In the genomic region with DNA sequence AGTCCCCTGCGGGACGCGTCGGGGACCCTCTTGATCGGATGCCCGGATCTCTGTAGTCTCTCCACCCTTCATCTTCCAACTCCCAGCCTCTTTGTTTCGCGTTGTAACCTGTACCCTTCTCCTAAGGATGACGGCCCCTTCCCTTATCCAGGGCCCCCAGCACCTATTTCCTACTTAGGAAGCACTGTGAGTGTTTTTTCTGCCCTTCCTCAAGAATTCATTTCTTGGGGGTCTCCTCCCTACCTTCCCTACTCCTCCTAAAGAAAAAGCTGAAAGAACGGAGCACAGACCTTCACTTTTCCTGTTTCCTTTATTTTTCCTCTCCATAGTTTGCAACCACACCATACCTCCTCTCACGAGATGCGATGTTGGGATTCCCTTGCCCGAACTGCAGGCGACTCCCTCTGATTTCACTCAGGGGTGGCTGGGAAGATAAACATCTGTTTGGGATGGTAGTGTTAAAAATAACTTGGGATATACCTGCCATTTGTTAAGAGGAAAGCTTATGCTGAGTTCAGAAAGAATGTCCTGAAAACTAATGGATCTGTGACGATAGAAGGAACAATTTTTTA, we compare ENCODE assay signal across 8 cellular contexts. TPM values are rescaled to one million over a fixed set of nuclear protein-coding genes. Genes with fewer than 3 reads are reported as not detected.
DNase-seq lines count a peak whose midpoint lies in the region; ATAC-seq, FAIRE-seq and TF ChIP-seq lines count a peak whose summit lies in the region.

No MANE protein-coding gene starts in this region.

- intact Hi-C loops in tibial artery (cut with DNase I; ENCODE audit: low total_unique reads) (no loop called here), head of caudate nucleus (cut with DNase I) (loop anchor here (5.0 kb wide), 1 partner anchor 55 kb away; the partner anchor contains the start of genes FOXRED1 and SRPRA)

- H3K4me1 ChIP-seq in tibial artery = peaks cover 0 to 20% (median 15%) of the 10 kb centered on the region in 4 donors

- no peak for TF ChIP-seq CTCF in tibial artery (IDR thresholded peaks at IDR 0.05)
- no peak for TF ChIP-seq CTCF in D721Med (IDR thresholded peaks at IDR 0.05; ENCODE audit: insufficient read depth, missing control alignments)

- peak overlapping the region; percentile 98 for H3K4me3 Mint-ChIP-seq in activated T-cell treated with anti-CD3 and anti-CD28 coated beads, Interleukin-2, amount 50 U/mL, for 4 hours
- peak overlapping the region; percentile 99 for H3K4me3 Mint-ChIP-seq in activated naive CD8-positive, alpha-beta T cell

- H3K36me3 ChIP-seq in tibial artery = peaks cover 0 to 25% (median 9%) of the 10 kb centered on the region in 3 donors

- H3K4me1 Mint-ChIP-seq in activated T-cell treated with anti-CD3 and anti-CD28 coated beads, Interleukin-2, amount 50 U/mL, for 4 hours (ENCODE audit: low read depth) = peaks cover 46% of the 10 kb centered on the region
- H3K4me1 Mint-ChIP-seq in activated naive CD8-positive, alpha-beta T cell (ENCODE audit: low read depth) = peaks cover 47% of the 10 kb centered on the region

- H3K27me3 ChIP-seq in tibial artery = no peaks in the 10 kb centered on the region

- peak overlapping the region; percentile 98 for H3K27ac Mint-ChIP-seq in activated naive CD8-positive, alpha-beta T cell

- H3K27me3 Mint-ChIP-seq in activated T-cell treated with anti-CD3 and anti-CD28 coated beads, Interleukin-2, amount 50 U/mL, for 4 hours (ENCODE audit: low read depth) = no peaks in the 10 kb centered on the region
- H3K27me3 Mint-ChIP-seq in activated naive CD8-positive, alpha-beta T cell = no peaks in the 10 kb centered on the region

- H3K9me3 Mint-ChIP-seq in activated T-cell treated with anti-CD3 and anti-CD28 coated beads, Interleukin-2, amount 50 U/mL, for 4 hours = no peaks in the 10 kb centered on the region
- no peaks in the 10 kb centered on the region for H3K9me3 Mint-ChIP-seq in activated naive CD8-positive, alpha-beta T cell (ENCODE audit: low read depth)

- DNase-seq in activated T-cell treated with anti-CD3 and anti-CD28 coated beads, Interleukin-2, amount 50 U/mL, for 4 hours = no peak
- DNase-seq in activated T-cell treated with anti-CD3 and anti-CD28 coated beads, Interleukin-2, amount 50 U/mL, for 48 hours = no peak
- DNase-seq in kidney glomerular epithelial cell (lab: John Stamatoyannopoulos, UW) (peak; percentile 11), tibial artery (no peak), AML-193 (lab: John Stamatoyannopoulos, UW) (no peak), D721Med (ENCODE audit: insufficient read length, low spot score) (no peak), head of caudate nucleus (no peak)

- FAIRE-seq in D721Med (lab: Jason Lieb, UNC) = no peak

- H3K9me3 ChIP-seq in tibial artery = no peaks in the 10 kb centered on the region

- no peak for ATAC-seq in activated T-cell treated with anti-CD3 and anti-CD28 coated beads, Interleukin-2, amount 50 U/mL, for 4 hours

- H3K4me3 ChIP-seq in tibial artery = peak overlapping the region; percentile 63 to 85

- peaks cover 21% of the 10 kb centered on the region for H3K36me3 Mint-ChIP-seq in activated T-cell treated with anti-CD3 and anti-CD28 coated beads, Interleukin-2, amount 50 U/mL, for 4 hours (ENCODE audit: insufficient read depth)
- H3K36me3 Mint-ChIP-seq in activated naive CD8-positive, alpha-beta T cell = peaks cover 8% of the 10 kb centered on the region

- peak overlapping the region; percentile 51 to 72 for H3K27ac ChIP-seq in tibial artery

RNA-seq across cellular contexts. Expression of gene FAM118B, which starts 0.6 kb away (rescaled TPM):
- total RNA-seq in activated T-cell treated with anti-CD3 and anti-CD28 coated beads, Interleukin-2, amount 50 U/mL, for 4 hours = 10 to 100 TPM; 15.9 to 18.6 (median 17.0) TPM

RNA-seq across cellular contexts. Expression of gene RPUSD4, which starts 0.7 kb away (rescaled TPM):
- 10 to 100 TPM; 51.0 to 52.0 (median 51.4) TPM for total RNA-seq in activated T-cell treated with anti-CD3 and anti-CD28 coated beads, Interleukin-2, amount 50 U/mL, for 4 hours

RNA-seq across cellular contexts. Expression of gene SRPRA, which starts 56.5 kb away (rescaled TPM):
- 100 to 1,000 TPM; 213 to 222 (median 214) TPM for total RNA-seq in activated T-cell treated with anti-CD3 and anti-CD28 coated beads, Interleukin-2, amount 50 U/mL, for 4 hours

RNA-seq across cellular contexts. Expression of gene FOXRED1, which starts 56.8 kb away (rescaled TPM):
- 10 to 100 TPM; 51.2 to 55.5 (median 51.4) TPM for total RNA-seq in activated T-cell treated with anti-CD3 and anti-CD28 coated beads, Interleukin-2, amount 50 U/mL, for 4 hours
